1 cellular context compared by ENCODE assay signal in the genomic region with DNA sequence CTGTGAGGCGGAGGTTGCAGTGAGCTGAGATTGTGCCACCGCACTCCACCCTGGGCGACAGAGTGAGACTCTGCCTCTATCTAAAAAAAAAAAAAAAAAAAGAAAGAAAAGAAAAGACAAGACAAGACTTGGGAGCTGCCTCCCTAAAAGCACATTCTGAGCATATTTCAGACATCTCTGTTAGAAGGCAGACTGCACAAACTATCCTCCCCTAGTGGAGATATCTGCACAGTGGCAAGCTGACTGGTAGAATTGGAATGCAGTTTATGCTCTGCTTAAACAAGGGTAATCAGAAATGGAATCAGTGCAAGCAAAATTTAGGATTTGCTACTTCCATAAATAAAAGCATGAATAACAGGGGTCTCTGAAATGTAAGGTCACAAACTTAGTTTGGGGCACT.
TF ChIP-seq lines count a peak whose summit lies in the region.

No MANE protein-coding gene starts in this region.

TF ChIP-seq in SK-N-SH treated with all-trans-retinoic acid at 6 μM for 48 hours, 23 proteins besides CTCF, POLR2A, EP300 and RAD21 (continued from another document):
- TF ChIP-seq PATZ1 (CRISPR knock-in tag; IDR thresholded peaks at IDR 0.05; ENCODE audit: borderline replicate concordance), result no peak
- no peak for TF ChIP-seq TCF4 (CRISPR knock-in tag; IDR thresholded peaks at IDR 0.05; ENCODE audit: borderline replicate concordance)
- no peak for TF ChIP-seq PPARA (CRISPR knock-in tag; IDR thresholded peaks at IDR 0.05; ENCODE audit: borderline replicate concordance)
- TF ChIP-seq, protein P1, sequence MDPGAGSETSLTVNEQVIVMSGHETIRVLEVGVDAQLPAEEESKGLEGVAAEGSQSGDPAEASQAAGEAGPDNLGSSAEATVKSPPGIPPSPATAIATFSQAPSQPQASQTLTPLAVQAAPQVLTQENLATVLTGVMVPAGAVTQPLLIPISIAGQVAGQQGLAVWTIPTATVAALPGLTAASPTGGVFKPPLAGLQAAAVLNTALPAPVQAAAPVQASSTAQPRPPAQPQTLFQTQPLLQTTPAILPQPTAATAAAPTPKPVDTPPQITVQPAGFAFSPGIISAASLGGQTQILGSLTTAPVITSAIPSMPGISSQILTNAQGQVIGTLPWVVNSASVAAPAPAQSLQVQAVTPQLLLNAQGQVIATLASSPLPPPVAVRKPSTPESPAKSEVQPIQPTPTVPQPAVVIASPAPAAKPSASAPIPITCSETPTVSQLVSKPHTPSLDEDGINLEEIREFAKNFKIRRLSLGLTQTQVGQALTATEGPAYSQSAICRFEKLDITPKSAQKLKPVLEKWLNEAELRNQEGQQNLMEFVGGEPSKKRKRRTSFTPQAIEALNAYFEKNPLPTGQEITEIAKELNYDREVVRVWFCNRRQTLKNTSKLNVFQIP (CRISPR knock-in tag; IDR thresholded peaks at IDR 0.05; ENCODE audit: borderline replicate concordance, low read depth), result no peak
